In the genomic region with DNA sequence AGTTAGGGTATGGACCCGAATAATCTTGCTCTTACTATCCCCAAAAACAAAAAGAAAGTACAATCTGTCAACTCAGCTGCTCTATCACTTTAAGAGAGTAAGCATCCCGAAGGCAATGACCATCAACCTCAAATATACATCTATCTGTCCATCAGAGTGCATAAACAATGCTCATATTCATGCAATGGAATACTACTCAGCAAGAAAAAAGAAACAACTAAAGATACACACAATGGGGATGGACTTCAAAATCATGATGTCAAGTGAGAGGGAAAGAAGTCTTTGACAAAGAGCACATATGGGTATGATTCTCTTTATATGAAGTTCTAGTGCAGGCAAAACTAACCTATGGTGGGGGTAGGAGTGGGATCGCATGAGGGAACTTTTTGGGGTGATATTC, we compare ENCODE assay signal across 26 cellular contexts.
"Had no signal": no experiment of that assay in that cellular context is flagged by ENCODE, and none has a peak within 500 bp of the region (broad histone marks: within the 10 kb centered on the region; RNA-seq: fewer than 3 reads in every experiment).

No MANE protein-coding gene starts in this region.

- H3K27ac ChIP-seq: neural progenitor cell, ovary, parathyroid adenoma, psoas muscle, skin epidermis, spleen, stomach, thoracic aorta, thyroid gland, tibial nerve, vagina had no signal

- H3K9ac ChIP-seq: neural progenitor cell, parathyroid adenoma had no signal

- H3K4me2 ChIP-seq: neural progenitor cell, smooth muscle cell had no signal

- DNase-seq: natural killer cell; occipital lobe; psoas muscle; spleen; stimulated activated CD4-positive, alpha-beta T cell treated with anti-CD3 and anti-CD28 coated beads, Interleukin-15, amount 100 ng/mL, for 24 hours; stimulated activated CD4-positive, alpha-beta T cell treated with anti-CD3 and anti-CD28 coated beads, Interleukin-2, amount 100 ng/mL, for 24 hours; stimulated activated CD4-positive, alpha-beta T cell treated with anti-CD3 and anti-CD28 coated beads, Interleukin-2, amount 100 ng/mL, for 48 hours; stimulated activated CD4-positive, alpha-beta T cell treated with anti-CD3 and anti-CD28 coated beads, Interleukin-4, amount 100 ng/mL, for 24 hours; stimulated activated naive B cell treated with anti-CD40 and anti-IgM and Interleukin-4, amounts not matched to agents 10 μg/mL and 1 μg/mL and 100 μg/mL, for 72 hours; stimulated activated naive CD4-positive, alpha-beta T cell treated with Interleukin-2 at 50 U/mL for 16 hours; stomach; thyroid gland; trophoblast cell; upper lobe of left lung had no signal

- H3K27me3 ChIP-seq: ovary, stomach, thyroid gland, tibial nerve, upper lobe of left lung, vagina had no signal

- ATAC-seq: natural killer cell; psoas muscle; right cardiac atrium; sciatic nerve; stimulated activated effector memory CD8-positive, alpha-beta T cell treated with anti-CD3 and anti-CD28 coated beads, Interleukin-12 subunit alpha, Interleukin-12 subunit beta, amount 100 ng/mL, for 72 hours; stimulated activated naive B cell treated with anti-CD40 and anti-IgM and Interleukin-4, amounts not matched to agents 10 μg/mL and 1 μg/mL and 100 μg/mL, for 72 hours had no signal

- H3K9me3 ChIP-seq: ovary, psoas muscle, spleen, stomach, thoracic aorta, thyroid gland, tibial nerve, upper lobe of left lung, vagina had no signal

- H2AFZ ChIP-seq: neural progenitor cell, parathyroid adenoma had no signal

- H3K4me3 ChIP-seq: neural progenitor cell, ovary, psoas muscle, skin epidermis, smooth muscle cell, spleen, stomach, thoracic aorta, thyroid gland, tibial nerve, upper lobe of left lung, vagina had no signal

- H3K36me3 ChIP-seq: neural progenitor cell, ovary had no signal

- FAIRE-seq: urothelium cell line had no signal
